ENCODE assay signal across 1 cellular context in the genomic region with DNA sequence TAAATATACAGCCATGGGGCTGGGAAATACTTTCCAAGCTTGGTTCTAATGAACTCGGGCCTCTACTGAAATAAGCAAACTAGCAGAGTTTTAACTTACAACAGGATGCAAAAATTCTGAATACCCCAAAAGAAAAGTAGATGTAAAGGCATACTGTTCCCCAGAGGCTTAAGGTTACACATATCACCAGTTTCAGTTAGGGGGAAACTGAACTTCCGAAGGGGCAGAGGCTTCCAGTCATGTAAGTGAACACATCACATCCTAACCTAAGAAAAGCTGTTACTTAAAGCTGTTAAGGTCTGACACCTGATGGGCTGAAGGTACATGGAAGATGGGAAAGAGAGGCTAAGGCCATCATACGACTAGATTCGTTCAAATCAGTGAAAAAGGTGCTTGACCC.
TF ChIP-seq lines count a peak whose summit lies in the region.

No MANE protein-coding gene starts in this region.

TF ChIP-seq in GM23338, 12 proteins besides CTCF, POLR2A, EP300 and RAD21 (continued from another document):
- TF ChIP-seq, protein P1, sequence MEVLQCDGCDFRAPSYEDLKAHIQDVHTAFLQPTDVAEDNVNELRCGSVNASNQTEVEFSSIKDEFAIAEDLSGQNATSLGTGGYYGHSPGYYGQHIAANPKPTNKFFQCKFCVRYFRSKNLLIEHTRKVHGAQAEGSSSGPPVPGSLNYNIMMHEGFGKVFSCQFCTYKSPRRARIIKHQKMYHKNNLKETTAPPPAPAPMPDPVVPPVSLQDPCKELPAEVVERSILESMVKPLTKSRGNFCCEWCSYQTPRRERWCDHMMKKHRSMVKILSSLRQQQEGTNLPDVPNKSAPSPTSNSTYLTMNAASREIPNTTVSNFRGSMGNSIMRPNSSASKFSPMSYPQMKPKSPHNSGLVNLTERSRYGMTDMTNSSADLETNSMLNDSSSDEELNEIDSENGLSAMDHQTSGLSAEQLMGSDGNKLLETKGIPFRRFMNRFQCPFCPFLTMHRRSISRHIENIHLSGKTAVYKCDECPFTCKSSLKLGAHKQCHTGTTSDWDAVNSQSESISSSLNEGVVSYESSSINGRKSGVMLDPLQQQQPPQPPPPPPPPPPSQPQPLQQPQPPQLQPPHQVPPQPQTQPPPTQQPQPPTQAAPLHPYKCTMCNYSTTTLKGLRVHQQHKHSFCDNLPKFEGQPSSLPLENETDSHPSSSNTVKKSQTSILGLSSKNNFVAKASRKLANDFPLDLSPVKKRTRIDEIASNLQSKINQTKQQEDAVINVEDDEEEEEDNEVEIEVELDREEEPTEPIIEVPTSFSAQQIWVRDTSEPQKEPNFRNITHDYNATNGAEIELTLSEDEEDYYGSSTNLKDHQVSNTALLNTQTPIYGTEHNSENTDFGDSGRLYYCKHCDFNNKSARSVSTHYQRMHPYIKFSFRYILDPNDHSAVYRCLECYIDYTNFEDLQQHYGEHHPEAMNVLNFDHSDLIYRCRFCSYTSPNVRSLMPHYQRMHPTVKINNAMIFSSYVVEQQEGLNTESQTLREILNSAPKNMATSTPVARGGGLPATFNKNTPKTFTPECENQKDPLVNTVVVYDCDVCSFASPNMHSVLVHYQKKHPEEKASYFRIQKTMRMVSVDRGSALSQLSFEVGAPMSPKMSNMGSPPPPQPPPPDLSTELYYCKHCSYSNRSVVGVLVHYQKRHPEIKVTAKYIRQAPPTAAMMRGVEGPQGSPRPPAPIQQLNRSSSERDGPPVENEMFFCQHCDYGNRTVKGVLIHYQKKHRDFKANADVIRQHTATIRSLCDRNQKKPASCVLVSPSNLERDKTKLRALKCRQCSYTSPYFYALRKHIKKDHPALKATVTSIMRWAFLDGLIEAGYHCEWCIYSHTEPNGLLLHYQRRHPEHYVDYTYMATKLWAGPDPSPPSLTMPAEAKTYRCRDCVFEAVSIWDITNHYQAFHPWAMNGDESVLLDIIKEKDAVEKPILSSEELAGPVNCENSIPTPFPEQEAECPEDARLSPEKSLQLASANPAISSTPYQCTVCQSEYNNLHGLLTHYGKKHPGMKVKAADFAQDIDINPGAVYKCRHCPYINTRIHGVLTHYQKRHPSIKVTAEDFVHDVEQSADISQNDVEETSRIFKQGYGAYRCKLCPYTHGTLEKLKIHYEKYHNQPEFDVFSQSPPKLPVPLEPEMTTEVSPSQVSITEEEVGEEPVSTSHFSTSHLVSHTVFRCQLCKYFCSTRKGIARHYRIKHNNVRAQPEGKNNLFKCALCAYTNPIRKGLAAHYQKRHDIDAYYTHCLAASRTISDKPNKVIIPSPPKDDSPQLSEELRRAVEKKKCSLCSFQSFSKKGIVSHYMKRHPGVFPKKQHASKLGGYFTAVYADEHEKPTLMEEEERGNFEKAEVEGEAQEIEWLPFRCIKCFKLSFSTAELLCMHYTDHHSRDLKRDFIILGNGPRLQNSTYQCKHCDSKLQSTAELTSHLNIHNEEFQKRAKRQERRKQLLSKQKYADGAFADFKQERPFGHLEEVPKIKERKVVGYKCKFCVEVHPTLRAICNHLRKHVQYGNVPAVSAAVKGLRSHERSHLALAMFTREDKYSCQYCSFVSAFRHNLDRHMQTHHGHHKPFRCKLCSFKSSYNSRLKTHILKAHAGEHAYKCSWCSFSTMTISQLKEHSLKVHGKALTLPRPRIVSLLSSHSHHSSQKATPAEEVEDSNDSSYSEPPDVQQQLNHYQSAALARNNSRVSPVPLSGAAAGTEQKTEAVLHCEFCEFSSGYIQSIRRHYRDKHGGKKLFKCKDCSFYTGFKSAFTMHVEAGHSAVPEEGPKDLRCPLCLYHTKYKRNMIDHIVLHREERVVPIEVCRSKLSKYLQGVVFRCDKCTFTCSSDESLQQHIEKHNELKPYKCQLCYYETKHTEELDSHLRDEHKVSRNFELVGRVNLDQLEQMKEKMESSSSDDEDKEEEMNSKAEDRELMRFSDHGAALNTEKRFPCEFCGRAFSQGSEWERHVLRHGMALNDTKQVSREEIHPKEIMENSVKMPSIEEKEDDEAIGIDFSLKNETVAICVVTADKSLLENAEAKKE (CRISPR knock-in tag; IDR thresholded peaks at IDR 0.05) = no peak
- TF ChIP-seq NANOG (IDR thresholded peaks at IDR 0.05; ENCODE audit: borderline replicate concordance) = no peak
- TF ChIP-seq JUNB (IDR thresholded peaks at IDR 0.05; ENCODE audit: unreplicated experiment) = no peak
- TF ChIP-seq, protein P2, sequence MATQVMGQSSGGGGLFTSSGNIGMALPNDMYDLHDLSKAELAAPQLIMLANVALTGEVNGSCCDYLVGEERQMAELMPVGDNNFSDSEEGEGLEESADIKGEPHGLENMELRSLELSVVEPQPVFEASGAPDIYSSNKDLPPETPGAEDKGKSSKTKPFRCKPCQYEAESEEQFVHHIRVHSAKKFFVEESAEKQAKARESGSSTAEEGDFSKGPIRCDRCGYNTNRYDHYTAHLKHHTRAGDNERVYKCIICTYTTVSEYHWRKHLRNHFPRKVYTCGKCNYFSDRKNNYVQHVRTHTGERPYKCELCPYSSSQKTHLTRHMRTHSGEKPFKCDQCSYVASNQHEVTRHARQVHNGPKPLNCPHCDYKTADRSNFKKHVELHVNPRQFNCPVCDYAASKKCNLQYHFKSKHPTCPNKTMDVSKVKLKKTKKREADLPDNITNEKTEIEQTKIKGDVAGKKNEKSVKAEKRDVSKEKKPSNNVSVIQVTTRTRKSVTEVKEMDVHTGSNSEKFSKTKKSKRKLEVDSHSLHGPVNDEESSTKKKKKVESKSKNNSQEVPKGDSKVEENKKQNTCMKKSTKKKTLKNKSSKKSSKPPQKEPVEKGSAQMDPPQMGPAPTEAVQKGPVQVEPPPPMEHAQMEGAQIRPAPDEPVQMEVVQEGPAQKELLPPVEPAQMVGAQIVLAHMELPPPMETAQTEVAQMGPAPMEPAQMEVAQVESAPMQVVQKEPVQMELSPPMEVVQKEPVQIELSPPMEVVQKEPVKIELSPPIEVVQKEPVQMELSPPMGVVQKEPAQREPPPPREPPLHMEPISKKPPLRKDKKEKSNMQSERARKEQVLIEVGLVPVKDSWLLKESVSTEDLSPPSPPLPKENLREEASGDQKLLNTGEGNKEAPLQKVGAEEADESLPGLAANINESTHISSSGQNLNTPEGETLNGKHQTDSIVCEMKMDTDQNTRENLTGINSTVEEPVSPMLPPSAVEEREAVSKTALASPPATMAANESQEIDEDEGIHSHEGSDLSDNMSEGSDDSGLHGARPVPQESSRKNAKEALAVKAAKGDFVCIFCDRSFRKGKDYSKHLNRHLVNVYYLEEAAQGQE (IDR thresholded peaks at IDR 0.05; ENCODE audit: unreplicated experiment) = no peak
- TF ChIP-seq ZNF331 (CRISPR knock-in tag; IDR thresholded peaks at IDR 0.05; ENCODE audit: low read depth) = no peak
